ENCODE assay signal across 8 cellular contexts in the genomic region with DNA sequence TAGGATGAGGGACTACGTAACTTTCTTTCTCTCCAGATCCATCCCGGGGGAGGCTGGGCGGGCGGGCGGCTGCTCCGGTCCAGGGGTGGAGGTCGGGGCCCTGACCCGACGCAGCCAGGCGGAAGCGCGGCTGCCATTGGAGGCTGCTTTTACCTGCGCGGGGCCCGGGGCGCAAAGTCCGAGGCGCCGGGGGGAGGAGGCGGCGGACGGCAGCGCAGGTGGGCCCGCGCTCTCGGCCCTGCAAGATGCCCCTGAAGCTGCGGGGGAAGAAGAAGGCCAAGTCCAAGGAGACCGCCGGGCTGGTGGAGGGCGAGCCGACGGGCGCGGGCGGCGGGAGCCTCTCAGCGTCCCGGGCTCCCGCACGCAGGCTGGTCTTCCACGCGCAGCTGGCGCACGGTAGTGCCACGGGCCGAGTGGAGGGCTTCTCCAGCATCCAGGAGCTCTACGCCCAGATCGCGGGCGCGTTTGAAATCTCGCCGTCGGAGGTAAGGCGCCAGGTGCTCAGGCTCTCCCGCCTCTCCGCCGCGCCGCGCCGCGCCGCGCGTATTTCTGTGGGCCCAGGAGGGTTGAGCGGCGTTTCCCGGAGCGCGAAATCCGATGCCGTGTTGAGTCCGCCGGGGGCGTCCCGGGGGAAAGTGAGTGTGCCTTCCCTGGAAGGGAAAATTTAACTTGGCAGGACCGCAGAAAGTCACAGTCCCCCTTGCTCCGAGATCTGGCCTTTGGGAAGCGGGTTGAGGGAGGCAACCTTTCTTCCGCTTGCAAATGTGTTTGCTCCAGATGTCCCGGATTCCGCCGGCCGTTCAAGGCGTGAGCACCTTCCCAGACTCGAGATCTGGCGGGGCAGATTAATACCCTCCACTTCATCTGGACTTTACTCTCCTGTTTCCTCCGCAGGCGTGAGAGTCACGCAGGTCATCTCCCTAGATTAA. TPM values are rescaled to one million over a fixed set of nuclear protein-coding genes. Genes with fewer than 3 reads are reported as not detected.
DNase-seq lines count a peak whose midpoint lies in the region; ATAC-seq, FAIRE-seq and TF ChIP-seq lines count a peak whose summit lies in the region.

A gene with protein sequence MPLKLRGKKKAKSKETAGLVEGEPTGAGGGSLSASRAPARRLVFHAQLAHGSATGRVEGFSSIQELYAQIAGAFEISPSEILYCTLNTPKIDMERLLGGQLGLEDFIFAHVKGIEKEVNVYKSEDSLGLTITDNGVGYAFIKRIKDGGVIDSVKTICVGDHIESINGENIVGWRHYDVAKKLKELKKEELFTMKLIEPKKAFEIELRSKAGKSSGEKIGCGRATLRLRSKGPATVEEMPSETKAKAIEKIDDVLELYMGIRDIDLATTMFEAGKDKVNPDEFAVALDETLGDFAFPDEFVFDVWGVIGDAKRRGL (plus strand): TSS at position 117 of the 929 bp plus-strand sequence. CDS start 129 bp downstream, at position 246.

- H4K20me1 ChIP-seq in keratinocyte (ENCODE audit: control insufficient read depth, extremely low read depth, insufficient read depth, low read length) = no peaks in the 10 kb centered on the region

- peak; percentile 40 for DNase-seq in GM13977 (ENCODE audit: low spot score)
- DNase-seq in NCI-H524 treated with DMSO at 0.1 percent for 48 hours (lab: John Stamatoyannopoulos, UW) = peak; percentile 24
- peak; percentile 55 to 73 (median 59) for DNase-seq in body of pancreas
- DNase-seq in keratinocyte (ENCODE audit: low read depth, low spot score) = no peak
- peak in 2 of 3 donors; percentile 9 to 22 for DNase-seq in stimulated activated CD4-positive, alpha-beta T cell treated with anti-CD3 and anti-CD28 coated beads, Interleukin-12 subunit alpha, Interleukin-12 subunit beta, amount 100 ng/mL, for 48 hours (ENCODE audit: low read depth in 2 of 3, low spot score in 1 of 3)
- DNase-seq in H4 (ENCODE audit: low spot score) = no peak
- no peak for DNase-seq in NAMALWA (ENCODE audit: low spot score)
- no peak for DNase-seq in HPDE6-E6E7 (ENCODE audit: extremely low spot score)

- dilution Hi-C loops in keratinocyte (cut with MboI; ENCODE audit: extremely low pct_ligation_motif_present, low sequenced_read_pairs) = no loop called here

- H2AFZ ChIP-seq in keratinocyte (ENCODE audit: control insufficient read depth, low read length) = peak within 1 kb of the TSS; percentile 82

- TF ChIP-seq POLR2A in body of pancreas (IDR thresholded peaks at IDR 0.05) = peak; percentile 49 to 76 (median 66)

- H3K27me3 ChIP-seq in body of pancreas (no peaks in the 10 kb centered on the region), keratinocyte (ENCODE audit: control insufficient read depth, extremely low read depth, insufficient read depth, low read length) (peaks cover 17% of the 10 kb centered on the region)

- H3K27ac ChIP-seq in body of pancreas (peak within 1 kb of the TSS; percentile 92 to 97 (median 95)), keratinocyte (ENCODE audit: control insufficient read depth, insufficient read depth, low read length) (no peak within 1 kb of the TSS)

- no peaks in the 10 kb centered on the region for H3K79me2 ChIP-seq in keratinocyte (ENCODE audit: control insufficient read depth, insufficient read depth, low read length)

- no peaks in the 10 kb centered on the region for H3K36me3 ChIP-seq in body of pancreas (replicated peaks in 1 of 2; ENCODE audit: insufficient read depth in 1 of 2, low read depth in 2 of 2)
- H3K36me3 ChIP-seq in keratinocyte (ENCODE audit: control insufficient read depth in 2 of 2, extremely low read depth in 1 of 2, insufficient read depth in 2 of 2, low read length in 2 of 2) = no peaks in the 10 kb centered on the region

- ATAC-seq in body of pancreas = peak; percentile 56

- no peak for TF ChIP-seq CTCF in GM13977 (IDR thresholded peaks at IDR 0.05; ENCODE audit: extremely low read depth, insufficient read depth, missing control alignments)
- peak in 2 of 7 experiments; percentile 5 to 7 for TF ChIP-seq CTCF in body of pancreas (IDR thresholded peaks at IDR 0.05)
- TF ChIP-seq CTCF in keratinocyte (optimal IDR thresholded peaks at IDR 0.05 in 1 of 3, IDR thresholded peaks at IDR 0.05 in 1 of 3, conservative IDR thresholded peaks at IDR 0.05 in 1 of 3; ENCODE audit: extremely low read depth in 1 of 3, insufficient read depth in 2 of 3, low read length in 3 of 3) = no peak

- H3K4me2 ChIP-seq in keratinocyte (ENCODE audit: control insufficient read depth, extremely low read depth, insufficient read depth, low read depth, low read length) = peak within 1 kb of the TSS; percentile 81

- peak within 1 kb of the TSS; percentile 54 for H3K9ac ChIP-seq in keratinocyte (ENCODE audit: control insufficient read depth, extremely low read depth, insufficient read depth, low read length)

- in situ Hi-C loops in GM13977 (cut with MboI; ENCODE audit: low pct_unique_long_range_greater_than_20kb, low sequenced_read_pairs, unreplicated experiment) = no loop called here

- WGBS in body of pancreas, 2 donors = 0 to 1% methylated on average over 21 to 89 of the region's 91 CpGs

- FAIRE-seq in keratinocyte (lab: Jason Lieb, UNC) = no peak

- H3K9me3 ChIP-seq in body of pancreas (no peaks in the 10 kb centered on the region), keratinocyte (ENCODE audit: control insufficient read depth, low read depth, low read length) (no peaks in the 10 kb centered on the region)

- intact Hi-C loops in body of pancreas (cut with DNase I) = no loop called here

- peak within 1 kb of the TSS; percentile 43 to 54 for H3K4me3 ChIP-seq in body of pancreas
- peak within 1 kb of the TSS; percentile 30 to 64 (median 48) for H3K4me3 ChIP-seq in keratinocyte (ENCODE audit: control insufficient read depth in 2 of 3, extremely low read depth in 1 of 3, insufficient read depth in 2 of 3, low read depth in 1 of 3, low read length in 3 of 3)

- peaks cover 54% of the 10 kb centered on the region for H3K4me1 ChIP-seq in body of pancreas
- peaks cover 7% of the 10 kb centered on the region for H3K4me1 ChIP-seq in keratinocyte (ENCODE audit: control insufficient read depth, extremely low read depth, insufficient read depth, low read length)

- H3K9me1 ChIP-seq in keratinocyte (ENCODE audit: control insufficient read depth, extremely low read depth, insufficient read depth, low read length) = no peaks in the 10 kb centered on the region

RNA-seq across cellular contexts. Expression of the gene that starts here (rescaled TPM):
- 10 to 100 TPM; 19.2 to 20.1 TPM for total RNA-seq in body of pancreas
- polyA plus RNA-seq in keratinocyte = 0.08 to 0.28 TPM (median 0.23 TPM) in 3 replicates
- 0.14 TPM for polyA plus RNA-seq in keratinocyte (2011; ENCODE audit: low read depth)
- 0.22 and 0.25 TPM in 2 replicates for polyA plus RNA-seq in keratinocyte (2011; cell fraction: cytosol; rRNA removed)
- polyA plus RNA-seq in keratinocyte (2011; cell fraction: nucleus; rRNA removed) = 0.07 and 0.14 TPM in 2 replicates
- 0.14 and 0.16 TPM in 2 replicates for polyA plus RNA-seq in keratinocyte (2012; ENCODE audit: low replicate concordance)
- 0.07 to 0.32 TPM (median 0.26 TPM) in 3 replicates for polyA minus RNA-seq in keratinocyte
- polyA minus RNA-seq in keratinocyte (2011; cell fraction: cytosol; rRNA and poly(A)+ RNA removed) = not detected
- polyA minus RNA-seq in keratinocyte (2011; cell fraction: nucleus; rRNA and poly(A)+ RNA removed) = 0.62 TPM in 1 of 2 replicates, not detected in the other
- 0.02 TPM in 1 of 2 replicates, not detected in the other for total RNA-seq in H4 (2014; rRNA removed; shearing (Covaris generic))

Comparison
In these comparisons a context has a peak if more than half of its experiments do, and no peak if none do; other contexts are left out.
1. RNA of the gene that starts here (total RNA-seq): 19.2 to 20.1 TPM in body of pancreas; 0.02 TPM in H4; every median in the first group is over 10 times any median in the second.
2. DNase-seq: peak in GM13977 (single experiment), NCI-H524 treated with DMSO at 0.1 percent for 48 hours (single experiment), body of pancreas (4 of 4) and stimulated activated CD4-positive, alpha-beta T cell treated with anti-CD3 and anti-CD28 coated beads, Interleukin-12 subunit alpha, Interleukin-12 subunit beta, amount 100 ng/mL, for 48 hours (2 of 3); none in keratinocyte (single experiment), H4 (single experiment), NAMALWA (single experiment) and HPDE6-E6E7 (single experiment).